ENCODE assay signal across 10 cellular contexts in the genomic region with DNA sequence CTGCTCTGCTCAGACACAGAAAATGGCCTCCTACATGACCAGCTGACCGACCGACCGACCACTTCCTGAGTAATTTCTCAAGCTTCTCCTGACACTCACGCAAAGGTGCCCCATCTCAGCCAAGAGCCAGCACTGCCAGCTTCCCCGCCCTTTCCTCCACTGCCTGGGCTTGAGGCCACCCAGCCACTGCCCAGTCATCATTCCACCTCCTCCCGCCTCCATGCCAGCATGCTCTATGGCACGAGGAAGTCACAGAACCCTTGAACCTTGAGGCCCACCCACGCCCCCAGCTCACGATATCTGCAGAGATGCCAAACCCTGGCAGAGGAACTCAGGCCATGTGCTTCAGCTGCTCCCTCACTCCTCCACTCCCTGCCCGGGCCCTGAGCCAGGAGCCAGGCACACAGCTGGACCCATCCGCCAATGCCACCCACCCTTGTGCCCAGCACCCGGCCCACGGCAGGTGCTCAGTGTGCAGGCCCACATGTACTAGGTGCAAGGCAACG. TPM values are rescaled to one million over a fixed set of nuclear protein-coding genes. Genes with fewer than 3 reads are reported as not detected.
DNase-seq lines count a peak whose midpoint lies in the region; ATAC-seq and TF ChIP-seq lines count a peak whose summit lies in the region.
"Had no signal": no experiment of that assay in that cellular context is flagged by ENCODE, and none has a peak within 500 bp of the region (broad histone marks: within the 10 kb centered on the region; RNA-seq: fewer than 3 reads in every experiment).

No MANE protein-coding gene starts in this region.

- DNase-seq in SIG-M5 treated with dmso at 0.1 percent for 504 hours (lab: John Stamatoyannopoulos, UW; ENCODE audit: unreplicated experiment) (peak; percentile 82), SIG-M5 (lab: John Stamatoyannopoulos, UW) (no peak), adrenal gland (peak in 5 of 7 donors; percentile 49 to 76 (median 67)), kidney glomerular epithelial cell (lab: John Stamatoyannopoulos, UW) (peak; percentile 59), upper lobe of left lung (peak; percentile 68 to 73)
- DNase-seq: activated T-cell treated with anti-CD3 and anti-CD28 coated beads, Interleukin-2, amount 50 U/mL, for 48 hours; NCI-H2081 treated with DMSO at 0.1 percent for 48 hours had no signal

- peak overlapping the region in 2 of 5 donors; percentile 63 to 87 for H3K27ac ChIP-seq in adrenal gland
- H3K27ac ChIP-seq in upper lobe of left lung = peak overlapping the region; percentile 60 to 81 (median 64)

- no peak overlapping the region for H3K4me3 ChIP-seq in adrenal gland
- H3K4me3 ChIP-seq in upper lobe of left lung = no peak overlapping the region

- TF ChIP-seq POLR2A in adrenal gland (IDR thresholded peaks at IDR 0.05) = peak in 1 of 2 donors; percentile 21
- TF ChIP-seq POLR2A in upper lobe of left lung (IDR thresholded peaks at IDR 0.05) = no peak

- no peaks in the 10 kb centered on the region for H3K27me3 ChIP-seq in adrenal gland
- no peaks in the 10 kb centered on the region for H3K27me3 ChIP-seq in upper lobe of left lung

- H3K4me1 ChIP-seq in adrenal gland (replicated peaks in 1 of 2) = peaks cover 5 to 24% of the 10 kb centered on the region in 2 donors
- H3K4me1 ChIP-seq in upper lobe of left lung = peaks cover 30 to 54% (median 36%) of the 10 kb centered on the region in 4 donors

- intact Hi-C loops in adrenal gland (cut with DNase I) = no loop called here

- peak in 1 of 2 donors; percentile 59 for ATAC-seq in upper lobe of left lung (ENCODE audit: low FRiP score in 2 of 2)
- ATAC-seq in HG02588 (IDR thresholded peaks at IDR 0.05; ENCODE audit: unreplicated experiment) = no peak
- no peak for ATAC-seq in GM21619 (IDR thresholded peaks at IDR 0.05; ENCODE audit: unreplicated experiment)
- ATAC-seq in GM21528 (IDR thresholded peaks at IDR 0.05; ENCODE audit: low FRiP score, unreplicated experiment) = no peak

- WGBS in adrenal gland, 4 donors = 51 to 63% (median 59%) methylated on average over 9 to 14 of the region's 14 CpGs
- 58 to 63% methylated on average over 8 to 14 of the region's 14 CpGs for WGBS in upper lobe of left lung, 2 donors

- H3K9me3 ChIP-seq in adrenal gland (replicated peaks in 1 of 3) (no peaks in the 10 kb centered on the region), upper lobe of left lung (no peaks in the 10 kb centered on the region)

- TF ChIP-seq CTCF in adrenal gland (IDR thresholded peaks at IDR 0.05) = no peak
- no peak for TF ChIP-seq CTCF in upper lobe of left lung (IDR thresholded peaks at IDR 0.05)

- H3K36me3 ChIP-seq in adrenal gland (replicated peaks in 1 of 2) (no peaks in the 10 kb centered on the region), upper lobe of left lung (no peaks in the 10 kb centered on the region)

- no peak for TF ChIP-seq EP300 in upper lobe of left lung (IDR thresholded peaks at IDR 0.05)

RNA-seq across cellular contexts. Expression of a gene that starts 14.0 kb away (rescaled TPM):
- total RNA-seq in adrenal gland (100 to 1,000 TPM in 4 of 8 donors, 10 to 100 TPM in 4; 52.7 to 142 (median 96.4) TPM), upper lobe of left lung (100 to 1,000 TPM in 1 of 6 donors, 10 to 100 TPM in 5; 31.2 to 103 (median 42.8) TPM)
- polyA plus RNA-seq in adrenal gland = 100 to 1,000 TPM in 2 of 3 donors, 10 to 100 TPM in 1; 43.3 to 183 (median 152) TPM

RNA-seq across cellular contexts. Expression of a gene that starts 58.0 kb away (rescaled TPM):
- total RNA-seq in adrenal gland (not detected), upper lobe of left lung (under 1 TPM in 1 of 6 donors, not detected in 5; 0.44 TPM)
- polyA plus RNA-seq in adrenal gland = under 1 TPM in 1 of 3 donors, not detected in 2; 0.17 TPM
